In genomic region chr19:35903550-35904179, GRCh38 we compare ENCODE assay signal across 1 cellular context.
TF ChIP-seq lines count a peak whose summit lies in the region.

No MANE protein-coding gene starts in this region.

TF ChIP-seq in HEK293, 187 proteins besides CTCF, POLR2A, EP300 and RAD21 (continued from another document and continues in another):
- TF ChIP-seq ELK4 (IDR thresholded peaks at IDR 0.05; ENCODE audit: borderline replicate concordance, low read depth, low read length), result no peak
- TF ChIP-seq ZNF292 (tag by site-specific recombination; IDR thresholded peaks at IDR 0.05; ENCODE audit: borderline replicate concordance, low read depth), result no peak
- TF ChIP-seq ZNF660 (tag by site-specific recombination; IDR thresholded peaks at IDR 0.05), result peak; percentile 22; the same call in 1 of the 2 replicates
- TF ChIP-seq SP3 (tag by site-specific recombination; IDR thresholded peaks at IDR 0.05), result peak; percentile 99
- no peak for TF ChIP-seq ZNF777 (tag by site-specific recombination; IDR thresholded peaks at IDR 0.05; ENCODE audit: borderline replicate concordance)
- peak; percentile 98 for TF ChIP-seq ZNF610 (tag by site-specific recombination; IDR thresholded peaks at IDR 0.05; ENCODE audit: borderline replicate concordance)
- TF ChIP-seq WT1 (tag by site-specific recombination; IDR thresholded peaks at IDR 0.05), result 0 out of 2 replicates have a peak, but pooled peaks have one; percentile 38
- peak; percentile 96 for TF ChIP-seq KLF16 (tag by site-specific recombination; IDR thresholded peaks at IDR 0.05)
- peak; percentile 100 for TF ChIP-seq SP2 (tag by site-specific recombination; IDR thresholded peaks at IDR 0.05)
- no peak for TF ChIP-seq ZNF266 (tag by site-specific recombination; IDR thresholded peaks at IDR 0.05; ENCODE audit: low read depth)
- TF ChIP-seq ZBTB6 (tag by site-specific recombination; IDR thresholded peaks at IDR 0.05), result peak; percentile 70
- peak; percentile 67 for TF ChIP-seq ZBTB26 (tag by site-specific recombination; optimal IDR thresholded peaks at IDR 0.05)
- TF ChIP-seq ZNF10 (tag by site-specific recombination; IDR thresholded peaks at IDR 0.05), result no peak; the same call in 1 of the 2 replicates
- 0 out of 2 replicates have a peak, but pooled peaks have one; percentile 5 for TF ChIP-seq FEZF1 (tag by site-specific recombination; IDR thresholded peaks at IDR 0.05)
- TF ChIP-seq GLIS2 (tag by site-specific recombination; IDR thresholded peaks at IDR 0.05), result peak; percentile 98
- TF ChIP-seq ZNF239 (tag by site-specific recombination; IDR thresholded peaks at IDR 0.05), result no peak
- TF ChIP-seq ZNF501 (tag by site-specific recombination; IDR thresholded peaks at IDR 0.05), result peak; percentile 95; the same call in 1 of the 2 replicates
- peak; percentile 86 for TF ChIP-seq SP7 (tag by site-specific recombination; IDR thresholded peaks at IDR 0.05)
- no peak for TF ChIP-seq SCRT2 (tag by site-specific recombination; IDR thresholded peaks at IDR 0.05)
- TF ChIP-seq ZNF510 (tag by site-specific recombination; IDR thresholded peaks at IDR 0.05; ENCODE audit: insufficient replicate concordance), result no peak
- TF ChIP-seq PRDM2 (tag by site-specific recombination; IDR thresholded peaks at IDR 0.05; ENCODE audit: borderline replicate concordance), result no peak
- 0 out of 2 replicates have a peak, but pooled peaks have one; percentile 60 for TF ChIP-seq ZNF2 (tag by site-specific recombination; IDR thresholded peaks at IDR 0.05)
- TF ChIP-seq OSR2 (tag by site-specific recombination; IDR thresholded peaks at IDR 0.05), result peak; percentile 87
- TF ChIP-seq PBX3 (CRISPR knock-in tag; IDR thresholded peaks at IDR 0.05), result no peak
- peak; percentile 93 for TF ChIP-seq PRDM10 (tag by site-specific recombination; IDR thresholded peaks at IDR 0.05)
- TF ChIP-seq ZNF18 (tag by site-specific recombination; IDR thresholded peaks at IDR 0.05), result no peak
- no peak for TF ChIP-seq ZNF211 (tag by site-specific recombination; IDR thresholded peaks at IDR 0.05; ENCODE audit: low read depth)
- TF ChIP-seq ZNF248 (tag by site-specific recombination; IDR thresholded peaks at IDR 0.05), result no peak
- TF ChIP-seq ZNF341 (tag by site-specific recombination; IDR thresholded peaks at IDR 0.05; ENCODE audit: low read depth), result peak; percentile 67
- no peak for TF ChIP-seq ZNF112 (tag by site-specific recombination; IDR thresholded peaks at IDR 0.05)
- no peak for TF ChIP-seq ZNF473 (tag by site-specific recombination; IDR thresholded peaks at IDR 0.05)
- TF ChIP-seq ZNF600 (tag by site-specific recombination; IDR thresholded peaks at IDR 0.05), result peak; percentile 98
- TF ChIP-seq ZSCAN30 (tag by site-specific recombination; IDR thresholded peaks at IDR 0.05), result peak; percentile 40; the same call in 1 of the 2 replicates
- TF ChIP-seq KLF7 (tag by site-specific recombination; IDR thresholded peaks at IDR 0.05; ENCODE audit: borderline replicate concordance), result peak; percentile 79; the same call in 1 of the 2 replicates
- TF ChIP-seq ZXDB (tag by site-specific recombination; IDR thresholded peaks at IDR 0.05), result peak; percentile 94
- peak; percentile 98 for TF ChIP-seq KLF17 (tag by site-specific recombination; IDR thresholded peaks at IDR 0.05)
- no peak for TF ChIP-seq AEBP2 (tag by site-specific recombination; IDR thresholded peaks at IDR 0.05; ENCODE audit: borderline replicate concordance)
- peak; percentile 99 for TF ChIP-seq KLF9 (tag by site-specific recombination; IDR thresholded peaks at IDR 0.05; ENCODE audit: low read depth)
- peak; percentile 64 for TF ChIP-seq ZBTB48 (tag by site-specific recombination; IDR thresholded peaks at IDR 0.05)
- TF ChIP-seq ZNF175 (tag by site-specific recombination; IDR thresholded peaks at IDR 0.05), result no peak
